14 cellular contexts compared by ENCODE assay signal in the genomic region with DNA sequence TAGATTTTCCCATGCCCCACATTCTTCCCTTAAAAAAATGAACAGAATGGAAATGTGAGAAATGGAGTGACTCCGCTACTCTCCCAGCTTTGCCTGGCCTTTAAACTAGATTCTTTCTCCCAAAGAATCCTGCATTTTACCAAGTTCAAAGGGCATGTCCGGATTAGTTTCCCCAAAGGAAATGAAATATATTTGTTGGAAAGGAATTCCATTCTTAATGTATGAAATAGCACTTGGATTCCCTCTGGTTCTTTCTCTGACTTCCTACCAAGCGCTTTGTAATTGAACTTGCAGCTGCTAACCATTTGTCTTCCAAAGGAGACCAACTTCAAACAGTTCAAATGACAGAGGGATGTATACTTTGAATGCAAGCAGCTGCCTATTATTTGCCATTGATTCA. TPM values are rescaled to one million over a fixed set of nuclear protein-coding genes. Genes with fewer than 3 reads are reported as not detected.
DNase-seq lines count a peak whose midpoint lies in the region; ATAC-seq and TF ChIP-seq lines count a peak whose summit lies in the region.
"Had no signal": no experiment of that assay in that cellular context is flagged by ENCODE, and none has a peak within 500 bp of the region (broad histone marks: within the 10 kb centered on the region; RNA-seq: fewer than 3 reads in every experiment).

No MANE protein-coding gene starts in this region.

- ATAC-seq in left lung (no peak), HG03521 (IDR thresholded peaks at IDR 0.05; ENCODE audit: unreplicated experiment) (no peak)
- ATAC-seq: activated CD4-positive, alpha-beta T cell treated with anti-CD3 and anti-CD28 coated beads for 36 hours; esophagus mucosa; pancreas had no signal

- H3K27ac ChIP-seq in A673 (ENCODE audit: low read depth, low read length, poor library complexity, severe bottlenecking), result peak overlapping the region; percentile 34
- H3K27ac ChIP-seq in HUES64 (ENCODE audit: low read depth, low read length), result peak overlapping the region; percentile 4; the same call in 1 of the 2 replicates
- peak overlapping the region; percentile 65 to 67 for H3K27ac ChIP-seq in left lung
- H3K27ac ChIP-seq: pancreas had no signal

- H3K36me3 ChIP-seq in A673 (ENCODE audit: insufficient read depth, low read length, poor library complexity, severe bottlenecking) (no peaks in the 10 kb centered on the region), HUES64 (ENCODE audit: insufficient read depth, low read length) (no peaks in the 10 kb centered on the region), left lung (no peaks in the 10 kb centered on the region)
- H3K36me3 ChIP-seq: pancreas had no signal

- intact Hi-C loops in A673 (cut with micrococcal nuclease; ENCODE audit: unreplicated experiment), result no loop called here
- intact Hi-C loops in left lung (cut with DNase I), result no loop called here

- DNase-seq in A673 (ENCODE audit: low spot score) (peak; percentile 44), astrocyte of the spinal cord (ENCODE audit: low read depth, low spot score) (peak; percentile 47), left lung (no peak), midbrain (lab: John Stamatoyannopoulos, UW) (no peak), DMS53 (lab: John Stamatoyannopoulos, UW) (no peak)
- DNase-seq in activated CD4-positive, alpha-beta T cell treated with anti-CD3 and anti-CD28 coated beads, Interleukin-2, amount 50 U/mL, for 1 hour, result no peak
- DNase-seq: activated CD4-positive, alpha-beta T cell treated with anti-CD3 and anti-CD28 coated beads for 36 hours; NCI-H524 treated with DMSO at 0.1 percent for 48 hours; pancreas; RPMI8226; stimulated activated CD4-positive, alpha-beta T cell treated with anti-CD3 and anti-CD28 coated beads, Interleukin-12 subunit alpha, Interleukin-12 subunit beta, amount 100 ng/mL, for 4 hours had no signal

- H3K4me3 ChIP-seq in A673 (ENCODE audit: low read depth, low read length, poor library complexity, severe bottlenecking) (no peak overlapping the region), HUES64 (ENCODE audit: low read length) (no peak overlapping the region), astrocyte of the spinal cord (ENCODE audit: low read depth, low read length) (no peak overlapping the region), left lung (no peak overlapping the region)
- H3K4me3 ChIP-seq: pancreas had no signal

- H3K9me3 ChIP-seq in A673 (ENCODE audit: low read depth, low read length, poor library complexity, severe bottlenecking) (no peaks in the 10 kb centered on the region), HUES64 (ENCODE audit: insufficient read depth, low read depth, low read length) (no peaks in the 10 kb centered on the region), left lung (no peaks in the 10 kb centered on the region)
- H3K9me3 ChIP-seq: pancreas had no signal

- BruUV-seq in A673 (replicated peaks; lab: Mats Ljungman, UMichigan), result no TSS peak

- in situ Hi-C loops in astrocyte of the spinal cord (cut with HindIII; ENCODE audit: low sequenced_read_pairs), result no loop called here

- POLR2A ChIA-PET in A673 (lab: Charles Lee; ENCODE audit: low non-redundant PET), result no interaction called here

- CTCF ChIA-PET in A673 (lab: Charles Lee), result no interaction called here

- no peak for TF ChIP-seq CTCF in A673 (conservative IDR thresholded peaks at IDR 0.05; ENCODE audit: low read depth, low read length)
- no peak for TF ChIP-seq CTCF in astrocyte of the spinal cord (IDR thresholded peaks at IDR 0.05; ENCODE audit: low read depth, low read length)
- TF ChIP-seq CTCF in left lung (IDR thresholded peaks at IDR 0.05), result no peak

- no peaks in the 10 kb centered on the region for H3K27me3 ChIP-seq in A673 (replicated peaks; ENCODE audit: insufficient read depth, low read depth, low read length, poor library complexity)
- no peaks in the 10 kb centered on the region for H3K27me3 ChIP-seq in HUES64 (ENCODE audit: insufficient read depth, low read length)
- H3K27me3 ChIP-seq in left lung, result no peaks in the 10 kb centered on the region
- H3K27me3 ChIP-seq: pancreas had no signal

- 86% methylated on average over 2 of the region's 3 CpGs for WGBS in HUES64

- H3K9ac ChIP-seq in HUES64 (ENCODE audit: low read depth, low read length), result no peak overlapping the region

- H3K4me1 ChIP-seq in A673 (ENCODE audit: insufficient read depth, low read length, poor library complexity, severe bottlenecking), result peaks cover 50% of the 10 kb centered on the region
- H3K4me1 ChIP-seq in HUES64 (ENCODE audit: insufficient read depth, low read length), result peaks cover 66% of the 10 kb centered on the region
- H3K4me1 ChIP-seq in left lung, result peaks cover 21 to 100% of the 10 kb centered on the region in 2 donors

RNA-seq across cellular contexts. Expression of a gene that starts 18.9 kb away (rescaled TPM):
- total RNA-seq in A673 (2021) (53.4 and 56.8 TPM in 2 replicates), left lung (10 to 100 TPM; 59.3 to 60.4 TPM)
- polyA plus RNA-seq in HUES64 (2013, experiment 1 of 2), result 33.1 TPM
- 42.9 TPM for polyA plus RNA-seq in HUES64 (2013, experiment 2 of 2)

RNA-seq across cellular contexts. Expression of a gene that starts 49.1 kb away (rescaled TPM):
- total RNA-seq in A673 (2021), result 37.7 and 42.1 TPM in 2 replicates
- 27.7 TPM for polyA plus RNA-seq in HUES64 (2013, experiment 1 of 2)
- 24.2 TPM for polyA plus RNA-seq in HUES64 (2013, experiment 2 of 2)
- 10 to 100 TPM in 1 of 2 donors, 1 to 10 TPM in 1; 7.1 to 11.1 TPM for total RNA-seq in left lung

Comparison
In these comparisons a context has a peak if more than half of its experiments do, and no peak if none do; other contexts are left out.
1. DNase-seq: peak in A673 (single experiment) and astrocyte of the spinal cord (single experiment); none in left lung (0 of 2), midbrain (single experiment), activated CD4-positive, alpha-beta T cell treated with anti-CD3 and anti-CD28 coated beads, Interleukin-2, amount 50 U/mL, for 1 hour (single experiment) and DMS53 (single experiment).
2. H3K27ac ChIP-seq: peak in every context shown above with its lines; median percentile 66 in left lung; 34 in A673; 4 in HUES64.